1 cellular context compared by ENCODE assay signal in genomic region chr1:11990303-11991032, GRCh38.
TF ChIP-seq lines count a peak whose summit lies in the region.

No MANE protein-coding gene starts in this region.

TF ChIP-seq in GM12878, 131 proteins besides CTCF, POLR2A, EP300 and RAD21:
- TF ChIP-seq TBL1XR1 (IDR thresholded peaks at IDR 0.05; ENCODE audit: low read depth, low read length) = no peak
- TF ChIP-seq SRF (IDR thresholded peaks at IDR 0.05; ENCODE audit: low read depth in 2 of 2, low read length in 2 of 2) = 0 out of 4 replicates have a peak, but pooled peaks of 1 of the 2 experiments have one; percentile 44
TF ChIP-seq in GM12878: peak in this region for 1.
